ENCODE assay signal across 8 cellular contexts in the genomic region with DNA sequence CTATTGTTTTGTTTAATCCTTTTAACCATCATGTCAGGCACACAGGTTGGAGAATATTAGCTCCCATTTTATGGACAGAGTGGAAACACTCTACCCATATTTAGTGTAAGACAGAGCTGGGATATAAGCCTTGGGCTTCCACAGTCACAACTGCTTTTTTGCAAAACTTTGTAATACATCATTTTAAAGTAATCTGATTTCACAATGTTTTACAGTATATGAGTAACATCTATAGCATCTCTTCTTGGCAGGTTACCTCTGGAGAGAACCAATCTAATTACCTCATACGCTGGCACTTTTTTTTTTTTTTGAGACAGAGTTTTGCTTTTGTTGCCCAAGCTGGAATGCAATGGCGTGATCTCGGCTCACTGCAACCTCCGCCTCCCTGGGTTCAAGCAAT. TPM values are rescaled to one million over a fixed set of nuclear protein-coding genes. Genes with fewer than 3 reads are reported as not detected.
DNase-seq lines count a peak whose midpoint lies in the region; ATAC-seq, FAIRE-seq and TF ChIP-seq lines count a peak whose summit lies in the region.
"Not testable (repeated sequence)": the region's sequence is repeated elsewhere in the genome, so short reads cannot be mapped to it uniquely, and the experiment has no call there.

No MANE protein-coding gene starts in this region.

- CTCF ChIA-PET in A549 (lab: Yijun Ruan, JAX); RWPE1 (lab: Yijun Ruan, JAX): not testable (repeated sequence)

- H3K4me2 ChIP-seq in A549, result not testable (repeated sequence)

- TF ChIP-seq CTCF in A549 (IDR thresholded peaks at IDR 0.05); RWPE1 (conservative IDR thresholded peaks at IDR 0.05; ENCODE audit: low read depth); astrocyte of the spinal cord (IDR thresholded peaks at IDR 0.05; ENCODE audit: low read depth, low read length): not testable (repeated sequence)

- POLR2A ChIA-PET in A549 (lab: Yijun Ruan, JAX), result interaction anchor here (0.8 kb wide), 1 partner anchor 11 kb away, joined by 3 read pairs; no protein-coding TSS in a partner anchor
- POLR2A ChIA-PET in RWPE1 (lab: Yijun Ruan, JAX; ENCODE audit: low non-redundant PET), result not testable (repeated sequence)

- in situ Hi-C loops in astrocyte of the spinal cord (cut with HindIII; ENCODE audit: low sequenced_read_pairs), result not testable (repeated sequence)

- TF ChIP-seq EP300 in A549 (IDR thresholded peaks at IDR 0.05), result not testable (repeated sequence)

- peak; percentile 33 to 43; a peak in 2 of 6 replicates for ATAC-seq in A549

- TF ChIP-seq RAD21 in A549 (conservative IDR thresholded peaks at IDR 0.05 in 1 of 2, IDR thresholded peaks at IDR 0.05 in 1 of 2), result not testable (repeated sequence)

- H3K27ac ChIP-seq in A549, result not testable (repeated sequence)
- peak overlapping the region; percentile 84 for H3K27ac ChIP-seq in RWPE1
- peak overlapping the region; percentile 19 for H3K27ac ChIP-seq in epithelial cell of prostate

- FAIRE-seq in A549 (lab: Jason Lieb, UNC), result not testable (repeated sequence)
- FAIRE-seq in HTR-8/SVneo (lab: Jason Lieb, UNC), result peak; percentile 55

- H3K9me3 ChIP-seq in A549, result peaks cover 17% of the 10 kb centered on the region; the same call in 2 of the 3 replicates

- DNase-seq in A549 (ENCODE audit: low read depth in 1 of 2, low spot score in 1 of 2); HTR-8/SVneo (ENCODE audit: insufficient read length, low spot score); RWPE1 (ENCODE audit: low spot score); epithelial cell of prostate (ENCODE audit: low read depth, low spot score): not testable (repeated sequence)
- DNase-seq in ELR (ENCODE audit: low read depth), result peak; percentile 79
- DNase-seq in astrocyte of the spinal cord (ENCODE audit: low read depth, low spot score), result peak; percentile 45
- DNase-seq in fibroblast of the conjunctiva (ENCODE audit: low read depth), result peak; percentile 52
- peak; percentile 28 for DNase-seq in skeletal muscle cell (ENCODE audit: low read depth)

- not testable (repeated sequence) for H3K4me3 ChIP-seq in A549; astrocyte of the spinal cord (ENCODE audit: low read depth, low read length); skeletal muscle cell (ENCODE audit: low read depth, low read length)

- TF ChIP-seq POLR2A in A549 (IDR thresholded peaks at IDR 0.05; ENCODE audit: low read length), result not testable (repeated sequence)

- WGBS in A549 (ENCODE audit: missing lambda C conversion rate), result 76% methylated on average over 4 of the region's 4 CpGs

- not testable (repeated sequence) for H3K4me1 ChIP-seq in A549

TF ChIP-seq in A549, 52 proteins besides CTCF, POLR2A, EP300 and RAD21:
- TF ChIP-seq CEBPB (IDR thresholded peaks at IDR 0.05), result 0 out of 4 replicates have a peak, but pooled peaks of 1 of the 2 experiments have one; percentile 7

RNA-seq across cellular contexts. Expression of a gene that starts 12.1 kb away (rescaled TPM):
- polyA plus RNA-seq in A549 (2011; rRNA removed) (133 TPM in 2 replicates), A549 (2017; fragmentation: RNase III; extraction: RNeasy Plus Mini Kit Qiagen cat#74134 plus additional on column Dnase treatment) (63.9 to 66.1 TPM (median 64.4 TPM) in 3 replicates)
- 31.5 and 38.1 TPM in 2 replicates for polyA plus RNA-seq in A549 (2012; cell fraction: cytosol; rRNA removed)
- 18.4 and 23.5 TPM in 2 replicates for polyA plus RNA-seq in A549 (2012; cell fraction: nucleus; rRNA removed)
- polyA minus RNA-seq in A549 (2011; rRNA and poly(A)+ RNA removed), result 81.4 and 87.1 TPM in 2 replicates
